ENCODE assay signal across 13 cellular contexts in the genomic region with DNA sequence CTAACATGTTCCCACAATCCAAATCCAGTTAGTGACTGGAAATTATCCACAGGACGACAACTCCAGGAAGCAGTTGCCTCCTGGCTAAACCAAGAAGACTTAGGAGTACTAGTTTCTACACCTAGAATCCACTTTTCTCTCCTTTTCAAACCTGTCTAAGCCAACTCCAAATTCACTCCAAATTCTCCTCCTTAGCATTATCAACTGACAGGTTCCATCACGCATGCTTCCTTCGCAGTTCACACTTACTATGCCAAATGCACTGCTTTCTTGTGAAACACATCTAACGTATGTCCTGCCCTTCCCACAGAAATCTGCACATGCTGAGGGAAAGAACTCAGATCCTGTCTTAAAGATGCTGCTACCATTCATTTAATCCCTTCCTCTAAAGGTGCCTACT.
DNase-seq lines count a peak whose midpoint lies in the region; TF ChIP-seq lines count a peak whose summit lies in the region.
"Had no signal": no experiment of that assay in that cellular context is flagged by ENCODE, and none has a peak within 500 bp of the region (broad histone marks: within the 10 kb centered on the region; RNA-seq: fewer than 3 reads in every experiment).

No MANE protein-coding gene starts in this region.

- no peak overlapping the region for H3K56ac ChIP-seq in H9 (ENCODE audit: insufficient read length, low read depth, low read length)

- H3K27ac Mint-ChIP-seq in H9 (peak overlapping the region; percentile 1 to 68 (median 27); a peak in 4 of 7 replicates), glutamatergic neuron (ENCODE audit: unreplicated experiment) (peak overlapping the region; percentile 24), progenitor cell of endocrine pancreas (peak overlapping the region; percentile 20)

- H3K27ac ChIP-seq in H9 (ENCODE audit: insufficient read length, low read depth, low read length) (no peak overlapping the region), MM.1S (ENCODE audit: low read length) (peak overlapping the region; percentile 46; the same call in 1 of the 2 replicates), prostate gland (no peak overlapping the region)

- H3F3A ChIP-seq in MM.1S (ENCODE audit: insufficient read depth, low read length), result peaks cover 26% of the 10 kb centered on the region

- H3K9me3 ChIP-seq in H9 (ENCODE audit: control insufficient read depth, low read depth, low read length), result no peaks in the 10 kb centered on the region
- no peaks in the 10 kb centered on the region for H3K9me3 ChIP-seq in MM.1S (replicated peaks; ENCODE audit: insufficient read depth, low read length)
- H3K9me3 ChIP-seq in prostate gland, result no peaks in the 10 kb centered on the region

- no peak overlapping the region for H2BK120ac ChIP-seq in H9 (ENCODE audit: low read depth, low read length, poor library complexity, severe bottlenecking)

- H3K27me3 Mint-ChIP-seq in H9 (ENCODE audit: low read depth), result no peaks in the 10 kb centered on the region
- H3K27me3 Mint-ChIP-seq in glutamatergic neuron (ENCODE audit: unreplicated experiment), result peaks cover 17% of the 10 kb centered on the region
- H3K27me3 Mint-ChIP-seq in progenitor cell of endocrine pancreas, result no peaks in the 10 kb centered on the region

- H3K23me2 ChIP-seq in H9 (ENCODE audit: insufficient read length, low read depth, low read length, poor library complexity, severe bottlenecking), result no peaks in the 10 kb centered on the region

- H4K91ac ChIP-seq in H9 (ENCODE audit: insufficient read length, low read depth, low read length), result no peak overlapping the region

- no peak overlapping the region for H2AK5ac ChIP-seq in H9 (ENCODE audit: insufficient read length, low read length)

- no peak overlapping the region for H2BK20ac ChIP-seq in H9 (ENCODE audit: low read depth, low read length, poor library complexity, severe bottlenecking)

- no peak for TF ChIP-seq POLR2A in prostate gland (IDR thresholded peaks at IDR 0.05)

- H3K14ac ChIP-seq in H9 (ENCODE audit: insufficient read depth, low read length), result no peak overlapping the region

- H3K36me3 Mint-ChIP-seq in H9 (ENCODE audit: insufficient read depth in 1 of 3, low read depth in 3 of 3) (peaks cover 0 to 15% (median 13%) of the 10 kb centered on the region in 3 experiments; a peak in 5 of 7 replicates), glutamatergic neuron (ENCODE audit: unreplicated experiment) (peaks cover 8% of the 10 kb centered on the region), progenitor cell of endocrine pancreas (ENCODE audit: insufficient read depth) (peaks cover 22% of the 10 kb centered on the region)

- H3K79me2 ChIP-seq in H9 (ENCODE audit: insufficient read depth, low read length) (peaks cover 7% of the 10 kb centered on the region; the same call in 1 of the 2 replicates), MM.1S (ENCODE audit: low read length) (peaks cover 77% of the 10 kb centered on the region)

- H3K79me1 ChIP-seq in H9 (ENCODE audit: insufficient read depth, low read depth, low read length, poor library complexity, severe bottlenecking), result peaks cover 10% of the 10 kb centered on the region

- no peak overlapping the region for H2BK15ac ChIP-seq in H9 (ENCODE audit: low read depth, low read length)

- H3K18ac ChIP-seq in H9 (ENCODE audit: insufficient read length, low read depth, low read length), result no peak overlapping the region

- no peak overlapping the region for H2BK5ac ChIP-seq in H9 (ENCODE audit: insufficient read length, low read length)

- no CpG with 5 or more reads among the region's 4 CpGs for WGBS in H9 (ENCODE audit: extremely low coverage, insufficient read length, low lambda C conversion rate)
- WGBS in prostate gland, result 72% methylated on average over 4 of the region's 4 CpGs

- H3K27me3 ChIP-seq in H9 (ENCODE audit: insufficient read depth, low read length) (no peaks in the 10 kb centered on the region), MM.1S (replicated peaks; ENCODE audit: insufficient read depth, low read length) (no peaks in the 10 kb centered on the region), prostate gland (replicated peaks; ENCODE audit: insufficient read depth) (no peaks in the 10 kb centered on the region)

- H3K23ac ChIP-seq in H9 (ENCODE audit: insufficient read length, low read depth, low read length), result no peak overlapping the region

- no peak overlapping the region for H4K5ac ChIP-seq in H9 (ENCODE audit: insufficient read length, low read depth, low read length)

- no peaks in the 10 kb centered on the region; a peak in 1 of 5 replicates for H3K9me3 Mint-ChIP-seq in H9
- peaks cover 6% of the 10 kb centered on the region for H3K9me3 Mint-ChIP-seq in glutamatergic neuron (ENCODE audit: unreplicated experiment)
- H3K9me3 Mint-ChIP-seq in progenitor cell of endocrine pancreas (ENCODE audit: low read depth), result no peaks in the 10 kb centered on the region

- intact Hi-C loops in prostate gland (cut with DNase I), result no loop called here

- TF ChIP-seq CTCF in H9 (conservative IDR thresholded peaks at IDR 0.05), result no peak
- no peak for TF ChIP-seq CTCF in MM.1S (IDR thresholded peaks at IDR 0.05; ENCODE audit: low read length)
- TF ChIP-seq CTCF in glutamatergic neuron (IDR thresholded peaks at IDR 0.05; ENCODE audit: partially characterized antibody, unreplicated experiment), result no peak
- TF ChIP-seq CTCF in progenitor cell of endocrine pancreas (IDR thresholded peaks at IDR 0.05; ENCODE audit: unreplicated experiment), result no peak
- no peak for TF ChIP-seq CTCF in prostate gland (IDR thresholded peaks at IDR 0.05)

- H4K8ac ChIP-seq in H9 (replicated peaks; ENCODE audit: insufficient read length, low read depth, low read length), result no peak overlapping the region

- H2BK12ac ChIP-seq in H9 (ENCODE audit: insufficient read length, low read depth, low read length), result no peak overlapping the region

- H3K4ac ChIP-seq in H9 (ENCODE audit: low read depth, low read length), result no peak overlapping the region

- no peak overlapping the region for H3K4me2 ChIP-seq in H9 (ENCODE audit: insufficient read depth, insufficient read length, low read length)
- peak overlapping the region; percentile 66 for H3K4me2 ChIP-seq in MM.1S (ENCODE audit: low read depth, low read length)

- peaks cover 15% of the 10 kb centered on the region for H3K4me1 ChIP-seq in H9 (ENCODE audit: insufficient read depth, low read length)
- H3K4me1 ChIP-seq in MM.1S (ENCODE audit: low read length), result peaks cover 34% of the 10 kb centered on the region
- peaks cover 2% of the 10 kb centered on the region for H3K4me1 ChIP-seq in prostate gland (replicated peaks)

- H3K4me1 Mint-ChIP-seq in H9 (peaks cover 51 to 63% of the 10 kb centered on the region in 2 experiments), glutamatergic neuron (ENCODE audit: low read depth, unreplicated experiment) (peaks cover 61% of the 10 kb centered on the region), progenitor cell of endocrine pancreas (ENCODE audit: low read depth) (peaks cover 52% of the 10 kb centered on the region)

- no peaks in the 10 kb centered on the region for H3K36me3 ChIP-seq in MM.1S (replicated peaks; ENCODE audit: insufficient read depth, low read length)
- no peaks in the 10 kb centered on the region for H3K36me3 ChIP-seq in prostate gland

- no peak overlapping the region for H3K9ac ChIP-seq in H9 (ENCODE audit: extremely low read depth, insufficient read length, low read length)
- no peak overlapping the region for H3K9ac ChIP-seq in MM.1S (ENCODE audit: low read length)

- no peak for DNase-seq in H9
- no peak for DNase-seq in MM.1S
- no peak for DNase-seq in glutamatergic neuron
- no peak for DNase-seq in progenitor cell of endocrine pancreas (ENCODE audit: low spot score, unreplicated experiment)
- DNase-seq in EL, result no peak
- DNase-seq in prostate gland (ENCODE audit: low spot score), result no peak
- DNase-seq in NK-92 (lab: John Stamatoyannopoulos, UW; ENCODE audit: unreplicated experiment), result no peak
- DNase-seq: H7, NCI-H1048, NCI-H2107, NCI-H226, NCI-H526 had no signal

- no peak overlapping the region for H3T11ph ChIP-seq in H9 (ENCODE audit: low read length)

- H2AFZ ChIP-seq in H9 (ENCODE audit: low read length), result no peak overlapping the region
- H2AFZ ChIP-seq in MM.1S (ENCODE audit: low read length), result no peak overlapping the region

- H3K4me3 ChIP-seq in MM.1S (ENCODE audit: low read length) (no peak overlapping the region), prostate gland (no peak overlapping the region)
- H3K4me3 ChIP-seq: K562 had no signal

- H3K9me2 ChIP-seq in MM.1S (replicated peaks; ENCODE audit: insufficient read depth, low read length), result no peaks in the 10 kb centered on the region

- H4K20me1 ChIP-seq in H9 (ENCODE audit: control insufficient read depth, insufficient read depth, insufficient read length) (no peaks in the 10 kb centered on the region), MM.1S (ENCODE audit: insufficient read depth, low read length) (no peaks in the 10 kb centered on the region)

- H3K4me3 Mint-ChIP-seq in H9 (no peak overlapping the region), glutamatergic neuron (ENCODE audit: unreplicated experiment) (peak overlapping the region; percentile 12), progenitor cell of endocrine pancreas (ENCODE audit: low read depth) (no peak overlapping the region)
